Comparison of ENCODE assay signal across 9 cellular contexts in the genomic region with DNA sequence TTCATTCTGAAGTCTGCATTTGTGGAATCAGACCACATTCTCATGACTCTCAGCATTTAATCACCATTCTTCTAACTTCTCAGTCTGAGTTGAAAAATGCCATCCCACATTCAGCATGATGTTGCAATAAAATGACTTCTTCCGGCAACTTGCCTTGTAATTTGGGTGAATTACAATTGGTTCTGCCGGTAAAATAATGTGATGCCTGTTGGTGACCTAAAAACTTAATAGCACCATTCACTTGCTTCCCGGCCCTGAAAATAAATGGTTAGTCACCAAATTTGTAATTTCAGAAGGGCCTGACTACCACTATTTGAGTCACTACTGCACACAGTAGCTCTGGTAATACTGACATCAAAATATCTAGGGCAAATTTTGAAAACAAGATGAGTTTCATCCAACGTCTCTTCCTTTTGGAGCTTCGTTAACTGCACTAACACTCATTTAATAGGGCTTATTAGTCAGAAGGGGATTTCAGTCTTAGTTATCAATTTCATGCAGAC.
DNase-seq lines count a peak whose midpoint lies in the region; ATAC-seq and TF ChIP-seq lines count a peak whose summit lies in the region.
"Had no signal": no experiment of that assay in that cellular context is flagged by ENCODE, and none has a peak within 500 bp of the region (broad histone marks: within the 10 kb centered on the region; RNA-seq: fewer than 3 reads in every experiment).

No MANE protein-coding gene starts in this region.

- no peaks in the 10 kb centered on the region for H3K9me3 ChIP-seq in esophagus squamous epithelium

- peak overlapping the region; percentile 62 for H3K27ac ChIP-seq in ACC112 (ENCODE audit: low read depth, low read length)
- H3K27ac ChIP-seq in foreskin keratinocyte = peak overlapping the region; percentile 41
- no peak overlapping the region for H3K27ac ChIP-seq in esophagus squamous epithelium

- H3K27me3 ChIP-seq in ACC112 (ENCODE audit: insufficient read depth, low read length) (no peaks in the 10 kb centered on the region), foreskin keratinocyte (no peaks in the 10 kb centered on the region), esophagus squamous epithelium (no peaks in the 10 kb centered on the region)

- H3K4me1 ChIP-seq in ACC112 (ENCODE audit: control insufficient read depth, insufficient read depth, low read length, unreplicated experiment) (peaks cover 31% of the 10 kb centered on the region), foreskin keratinocyte (peaks cover 30% of the 10 kb centered on the region), esophagus squamous epithelium (no peaks in the 10 kb centered on the region)

- no peaks in the 10 kb centered on the region for H3K36me3 ChIP-seq in ACC112 (ENCODE audit: insufficient read depth, low read length)
- H3K36me3 ChIP-seq in esophagus squamous epithelium = no peaks in the 10 kb centered on the region

- H3K4me3 ChIP-seq in ACC112 (ENCODE audit: low read depth, low read length) (peak overlapping the region; percentile 22; the same call in 1 of the 2 replicates), esophagus squamous epithelium (no peak overlapping the region)

- H2AFZ ChIP-seq in ACC112 (ENCODE audit: low read length, unreplicated experiment) = peak overlapping the region; percentile 77

- WGBS in esophagus squamous epithelium, 2 donors = 69 to 79% methylated on average over 5 of the region's 5 CpGs

- ATAC-seq in SK-N-SH treated with all-trans-retinoic acid at 6 μM for 48 hours (peak; percentile 55), foreskin keratinocyte (peak; percentile 82)

- no peak for TF ChIP-seq POLR2A in esophagus squamous epithelium (IDR thresholded peaks at IDR 0.05)

- DNase-seq in H4 (ENCODE audit: low spot score) = peak; percentile 64
- peak; percentile 35 to 63 for DNase-seq in foreskin keratinocyte
- no peak for DNase-seq in NCI-H2171 treated with DMSO at 0.1 percent for 48 hours (lab: John Stamatoyannopoulos, UW)
- no peak for DNase-seq in stimulated activated CD4-positive, alpha-beta T cell treated with anti-CD3 and anti-CD28 coated beads, Interleukin-2, amount 100 ng/mL, for 48 hours
- DNase-seq in esophagus squamous epithelium (lab: John Stamatoyannopoulos, UW) = no peak
- DNase-seq in SW480 (ENCODE audit: low spot score) = no peak
- DNase-seq: NCI-H1694 had no signal

- H3K79me2 ChIP-seq in ACC112 (ENCODE audit: control insufficient read depth, insufficient read depth, low read length, unreplicated experiment) = no peaks in the 10 kb centered on the region

- TF ChIP-seq CTCF in foreskin keratinocyte (conservative IDR thresholded peaks at IDR 0.05) (no peak), esophagus squamous epithelium (IDR thresholded peaks at IDR 0.05) (no peak)

- intact Hi-C loops in esophagus squamous epithelium (cut with DNase I) = no loop called here

TF ChIP-seq in SK-N-SH treated with all-trans-retinoic acid at 6 μM for 48 hours, 23 proteins besides CTCF, POLR2A, EP300 and RAD21:
- TF ChIP-seq ZNF565 (CRISPR knock-in tag; conservative IDR thresholded peaks at IDR 0.05; ENCODE audit: low read depth) (no peak), ZNF8 (CRISPR knock-in tag; IDR thresholded peaks at IDR 0.05) (no peak), ZC3H10 (CRISPR knock-in tag; IDR thresholded peaks at IDR 0.05) (no peak), GLIS3 (CRISPR knock-in tag; IDR thresholded peaks at IDR 0.05) (no peak), PPARA (CRISPR knock-in tag; IDR thresholded peaks at IDR 0.05; ENCODE audit: borderline replicate concordance) (no peak), BACH2 (CRISPR knock-in tag; IDR thresholded peaks at IDR 0.05; ENCODE audit: borderline replicate concordance) (no peak), ZNF70 (CRISPR knock-in tag; IDR thresholded peaks at IDR 0.05) (no peak)
- TF ChIP-seq, protein P1, sequence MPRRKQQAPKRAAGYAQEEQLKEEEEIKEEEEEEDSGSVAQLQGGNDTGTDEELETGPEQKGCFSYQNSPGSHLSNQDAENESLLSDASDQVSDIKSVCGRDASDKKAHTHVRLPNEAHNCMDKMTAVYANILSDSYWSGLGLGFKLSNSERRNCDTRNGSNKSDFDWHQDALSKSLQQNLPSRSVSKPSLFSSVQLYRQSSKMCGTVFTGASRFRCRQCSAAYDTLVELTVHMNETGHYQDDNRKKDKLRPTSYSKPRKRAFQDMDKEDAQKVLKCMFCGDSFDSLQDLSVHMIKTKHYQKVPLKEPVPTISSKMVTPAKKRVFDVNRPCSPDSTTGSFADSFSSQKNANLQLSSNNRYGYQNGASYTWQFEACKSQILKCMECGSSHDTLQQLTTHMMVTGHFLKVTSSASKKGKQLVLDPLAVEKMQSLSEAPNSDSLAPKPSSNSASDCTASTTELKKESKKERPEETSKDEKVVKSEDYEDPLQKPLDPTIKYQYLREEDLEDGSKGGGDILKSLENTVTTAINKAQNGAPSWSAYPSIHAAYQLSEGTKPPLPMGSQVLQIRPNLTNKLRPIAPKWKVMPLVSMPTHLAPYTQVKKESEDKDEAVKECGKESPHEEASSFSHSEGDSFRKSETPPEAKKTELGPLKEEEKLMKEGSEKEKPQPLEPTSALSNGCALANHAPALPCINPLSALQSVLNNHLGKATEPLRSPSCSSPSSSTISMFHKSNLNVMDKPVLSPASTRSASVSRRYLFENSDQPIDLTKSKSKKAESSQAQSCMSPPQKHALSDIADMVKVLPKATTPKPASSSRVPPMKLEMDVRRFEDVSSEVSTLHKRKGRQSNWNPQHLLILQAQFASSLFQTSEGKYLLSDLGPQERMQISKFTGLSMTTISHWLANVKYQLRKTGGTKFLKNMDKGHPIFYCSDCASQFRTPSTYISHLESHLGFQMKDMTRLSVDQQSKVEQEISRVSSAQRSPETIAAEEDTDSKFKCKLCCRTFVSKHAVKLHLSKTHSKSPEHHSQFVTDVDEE (CRISPR knock-in tag; IDR thresholded peaks at IDR 0.05) = no peak
- TF ChIP-seq, protein P2, sequence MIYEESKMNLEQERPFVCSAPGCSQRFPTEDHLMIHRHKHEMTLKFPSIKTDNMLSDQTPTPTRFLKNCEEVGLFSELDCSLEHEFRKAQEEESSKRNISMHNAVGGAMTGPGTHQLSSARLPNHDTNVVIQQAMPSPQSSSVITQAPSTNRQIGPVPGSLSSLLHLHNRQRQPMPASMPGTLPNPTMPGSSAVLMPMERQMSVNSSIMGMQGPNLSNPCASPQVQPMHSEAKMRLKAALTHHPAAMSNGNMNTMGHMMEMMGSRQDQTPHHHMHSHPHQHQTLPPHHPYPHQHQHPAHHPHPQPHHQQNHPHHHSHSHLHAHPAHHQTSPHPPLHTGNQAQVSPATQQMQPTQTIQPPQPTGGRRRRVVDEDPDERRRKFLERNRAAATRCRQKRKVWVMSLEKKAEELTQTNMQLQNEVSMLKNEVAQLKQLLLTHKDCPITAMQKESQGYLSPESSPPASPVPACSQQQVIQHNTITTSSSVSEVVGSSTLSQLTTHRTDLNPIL (CRISPR knock-in tag; IDR thresholded peaks at IDR 0.05; ENCODE audit: low read depth) = no peak
- TF ChIP-seq, protein P3, sequence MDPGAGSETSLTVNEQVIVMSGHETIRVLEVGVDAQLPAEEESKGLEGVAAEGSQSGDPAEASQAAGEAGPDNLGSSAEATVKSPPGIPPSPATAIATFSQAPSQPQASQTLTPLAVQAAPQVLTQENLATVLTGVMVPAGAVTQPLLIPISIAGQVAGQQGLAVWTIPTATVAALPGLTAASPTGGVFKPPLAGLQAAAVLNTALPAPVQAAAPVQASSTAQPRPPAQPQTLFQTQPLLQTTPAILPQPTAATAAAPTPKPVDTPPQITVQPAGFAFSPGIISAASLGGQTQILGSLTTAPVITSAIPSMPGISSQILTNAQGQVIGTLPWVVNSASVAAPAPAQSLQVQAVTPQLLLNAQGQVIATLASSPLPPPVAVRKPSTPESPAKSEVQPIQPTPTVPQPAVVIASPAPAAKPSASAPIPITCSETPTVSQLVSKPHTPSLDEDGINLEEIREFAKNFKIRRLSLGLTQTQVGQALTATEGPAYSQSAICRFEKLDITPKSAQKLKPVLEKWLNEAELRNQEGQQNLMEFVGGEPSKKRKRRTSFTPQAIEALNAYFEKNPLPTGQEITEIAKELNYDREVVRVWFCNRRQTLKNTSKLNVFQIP (CRISPR knock-in tag; IDR thresholded peaks at IDR 0.05; ENCODE audit: borderline replicate concordance, low read depth) = no peak

Comparison
In these comparisons a context has a peak if more than half of its experiments do, and no peak if none do; other contexts are left out.
1. H3K27ac ChIP-seq: peak in ACC112 (single experiment) and foreskin keratinocyte (single experiment); none in esophagus squamous epithelium (0 of 4).
2. DNase-seq: peak in H4 (single experiment) and foreskin keratinocyte (2 of 2); none in NCI-H2171 treated with DMSO at 0.1 percent for 48 hours (single experiment), stimulated activated CD4-positive, alpha-beta T cell treated with anti-CD3 and anti-CD28 coated beads, Interleukin-2, amount 100 ng/mL, for 48 hours (0 of 2), esophagus squamous epithelium (single experiment) and SW480 (single experiment).